In the genomic region with DNA sequence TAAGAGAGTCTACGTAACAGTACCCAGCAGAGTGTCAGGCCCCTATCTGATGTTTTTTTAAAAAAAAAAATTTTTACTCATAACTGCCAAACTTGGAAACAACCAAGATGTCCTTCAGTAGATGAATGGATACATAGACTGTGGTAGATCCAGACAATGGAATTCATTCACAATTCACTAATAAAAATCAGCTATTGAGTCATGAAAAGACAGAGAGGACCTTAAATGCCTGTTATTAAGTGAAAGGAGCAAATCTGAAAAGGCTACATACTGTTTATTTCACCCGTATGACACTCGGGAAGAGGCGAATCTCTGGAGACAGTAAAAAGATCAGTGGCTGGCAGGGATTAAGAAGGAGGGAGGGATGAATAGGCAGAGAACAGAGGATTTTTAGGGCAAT, we compare ENCODE assay signal across 7 cellular contexts.
"Had no signal": no experiment of that assay in that cellular context is flagged by ENCODE, and none has a peak within 500 bp of the region (broad histone marks: within the 10 kb centered on the region; RNA-seq: fewer than 3 reads in every experiment).

No MANE protein-coding gene starts in this region.

- ATAC-seq: HCT116 had no signal

- H3K27ac ChIP-seq: GM23248 had no signal

- H3K27ac Mint-ChIP-seq: HFFc6 had no signal

- H3K9me3 ChIP-seq: HAP-1 had no signal

- H3K4me3 ChIP-seq: GM23248, HAP-1 had no signal

- DNase-seq: GM23248, GOT3, H7, HFFc6, IMR-90 had no signal

- H3K9me3 Mint-ChIP-seq: HFFc6 had no signal

- H3K4me1 ChIP-seq: HAP-1 had no signal

- H3K4me3 Mint-ChIP-seq: HFFc6 had no signal

- H3K36me3 ChIP-seq: HAP-1 had no signal
